Comparison of ENCODE assay signal across 17 cellular contexts in the genomic region with DNA sequence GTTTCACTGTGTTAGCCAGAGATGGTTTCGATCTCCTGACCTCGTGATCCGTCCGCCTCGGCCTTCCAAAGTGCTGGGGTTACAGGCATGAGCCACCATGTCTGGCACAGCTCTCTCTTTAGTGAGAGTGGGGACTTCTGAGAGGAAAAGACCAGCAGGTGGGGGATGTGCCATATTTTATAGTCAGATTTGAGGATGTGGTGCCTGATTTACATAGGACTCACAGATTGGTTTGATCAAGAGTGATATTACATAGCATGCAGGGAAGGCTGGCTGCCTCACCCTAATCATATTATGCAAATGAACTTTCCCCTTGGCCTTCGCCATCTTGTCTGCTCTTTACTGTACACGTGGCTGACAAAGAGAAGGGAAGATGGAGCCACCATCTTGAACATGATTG. TPM values are rescaled to one million over a fixed set of nuclear protein-coding genes. Genes with fewer than 3 reads are reported as not detected.
A peak's percentile ranks its signal among the peaks of the same experiment; 100 is the strongest.
DNase-seq lines count a peak whose midpoint lies in the region; ATAC-seq, FAIRE-seq and TF ChIP-seq lines count a peak whose summit lies in the region.
"Had no signal": no experiment of that assay in that cellular context is flagged by ENCODE, and none has a peak within 500 bp of the region (broad histone marks: within the 10 kb centered on the region; RNA-seq: fewer than 3 reads in every experiment).

No MANE protein-coding gene starts in this region.

- no peak overlapping the region for H3K4me2 ChIP-seq in K562 (ENCODE audit: insufficient read depth, low read length)
- H3K4me2 ChIP-seq: BLaER1 had no signal

- intact Hi-C loops in K562 (cut with micrococcal nuclease) = no loop called here

- no peaks in the 10 kb centered on the region for H4K20me1 ChIP-seq in K562 (replicated peaks; ENCODE audit: control insufficient read depth, insufficient read depth, low read length)
- H4K20me1 ChIP-seq: BLaER1 had no signal

- TF ChIP-seq CTCF in K562 (IDR thresholded peaks at IDR 0.05 in 2 of 3, conservative IDR thresholded peaks at IDR 0.05 in 1 of 3; ENCODE audit: insufficient read depth in 2 of 3, low read depth in 1 of 3, low read length in 3 of 3) = no peak

- no peak for TF ChIP-seq EP300 in K562 (IDR thresholded peaks at IDR 0.05; ENCODE audit: low read length)

- POLR2A ChIA-PET in K562 (lab: Yijun Ruan, JAX) = no interaction called here

- in situ Hi-C loops in K562 (cut with MboI) = no loop called here

- no peaks in the 10 kb centered on the region for H3K9me1 ChIP-seq in K562 (ENCODE audit: control insufficient read depth, insufficient read depth, low read length)

- no peak overlapping the region for H3K9ac ChIP-seq in K562 (ENCODE audit: insufficient read depth in 1 of 2, low read depth in 2 of 2, low read length in 2 of 2)
- H3K9ac ChIP-seq: BLaER1 had no signal

- no peak for ATAC-seq in K562
- no peak for ATAC-seq in GM18520 (IDR thresholded peaks at IDR 0.05; ENCODE audit: unreplicated experiment)

- peaks cover 8% of the 10 kb centered on the region; the same call in 1 of the 2 replicates for H3K9me3 ChIP-seq in K562 (replicated peaks; ENCODE audit: control insufficient read depth, insufficient read depth, low read depth, low read length)

- WGBS in K562 (ENCODE audit: insufficient coverage, low coverage, missing lambda C conversion rate) = 34% methylated on average over 7 of the region's 7 CpGs

- CTCF ChIA-PET in K562 (lab: Yijun Ruan, JAX; ENCODE audit: low intra/inter-chr PET ratio) = no interaction called here

- no TSS peak for BruUV-seq in K562 (replicated peaks; lab: Mats Ljungman, UMichigan)

- H3K79me2 ChIP-seq in K562 (ENCODE audit: control insufficient read depth, insufficient read depth, low read length) = no peaks in the 10 kb centered on the region

- no peaks in the 10 kb centered on the region for H3K4me1 ChIP-seq in K562 (replicated peaks in 1 of 2; ENCODE audit: control insufficient read depth in 2 of 2, insufficient read depth in 2 of 2, low read length in 2 of 2)
- H3K4me1 ChIP-seq: BLaER1, HAP-1 had no signal

- peak; percentile 48 for DNase-seq in NCI-H82 (lab: John Stamatoyannopoulos, UW)
- no peak for DNase-seq in NCI-H82 treated with DMSO at 0.1 percent for 48 hours (lab: John Stamatoyannopoulos, UW; ENCODE audit: unreplicated experiment)
- peak; percentile 25 to 57 for DNase-seq in NCI-H526 (lab: John Stamatoyannopoulos, UW)
- no peak for DNase-seq in K562 (ENCODE audit: extremely low read depth in 1 of 4, low spot score in 3 of 4)
- no peak for DNase-seq in T-helper 2 cell
- DNase-seq in AG08395 (ENCODE audit: low spot score) = no peak
- DNase-seq: AML-193; CD8-positive, alpha-beta memory T cell; DMS53; GF-D8; HFFc6 had no signal

- 0 out of 2 replicates have a peak overlapping the region, but pooled peaks have one; percentile 45 for H2AFZ ChIP-seq in K562 (ENCODE audit: low read depth, low read length)

- FAIRE-seq in K562 (lab: Jason Lieb, UNC) = no peak
- FAIRE-seq: H1, HTR-8/SVneo had no signal

- H3K27me3 ChIP-seq in K562 (ENCODE audit: control insufficient read depth in 2 of 2, insufficient read depth in 2 of 2, low read length in 2 of 2) = no peaks in the 10 kb centered on the region
- H3K27me3 ChIP-seq: BLaER1 had no signal

- TF ChIP-seq POLR2A in K562 (conservative IDR thresholded peaks at IDR 0.05) = no peak

- H3K27ac ChIP-seq in K562 (ENCODE audit: extremely low read depth, low read depth, low read length) = no peak overlapping the region
- H3K27ac ChIP-seq: 22Rv1, BLaER1 had no signal

- TF ChIP-seq RAD21 in K562 (CRISPR knock-in tag; conservative IDR thresholded peaks at IDR 0.05 in 1 of 2, IDR thresholded peaks at IDR 0.05 in 1 of 2) = no peak

- H3K4me3 ChIP-seq in K562 = no peak overlapping the region
- H3K4me3 ChIP-seq: BLaER1, HAP-1 had no signal

- no peaks in the 10 kb centered on the region for H3K36me3 ChIP-seq in K562 (ENCODE audit: control insufficient read depth, insufficient read depth, low read length)
- H3K36me3 ChIP-seq: BLaER1, HAP-1 had no signal

RNA-seq across cellular contexts. Expression of gene MAPK3, which starts 28.1 kb away (rescaled TPM):
- total RNA-seq in K562 (2011; cell fraction: chromatin; rRNA removed; ENCODE audit: low replicate concordance) = 34.1 and 84.8 TPM in 2 replicates
- total RNA-seq in K562 (2011; cell fraction: nucleolus; rRNA removed) = 44.0 and 46.2 TPM in 2 replicates
- 36.1 and 36.9 TPM in 2 replicates for total RNA-seq in K562 (2011; cell fraction: nucleoplasm; rRNA removed)
- total RNA-seq in K562 (2014; rRNA removed) = 15.7 and 38.0 TPM in 2 replicates
- total RNA-seq in K562 (2014; rRNA removed; fragmentation: Illumina TruSeq; extraction: Trizol) = 11.3 and 12.0 TPM in 2 replicates
- 13.3 and 13.9 TPM in 2 replicates for total RNA-seq in K562 (2015; rRNA removed; fragmentation: Illumina TruSeq; extraction: Trizol)
- 41.2 and 44.5 TPM in 2 replicates for total RNA-seq in K562 (2021)
- 44.0 and 70.0 TPM in 2 replicates for polyA plus RNA-seq in K562 (2011; rRNA removed)
- polyA plus RNA-seq in K562 (2011; cell fraction: cytosol; rRNA removed) = 59.6 and 73.9 TPM in 2 replicates
- polyA plus RNA-seq in K562 (2011; cell fraction: nucleus; rRNA removed) = 91.3 and 92.1 TPM in 2 replicates
- 36.1 and 53.3 TPM in 2 replicates for polyA plus RNA-seq in K562 (2012)
- 46.6 and 55.3 TPM in 2 replicates for polyA plus RNA-seq in K562 (2014; fragmentation: Illumina TruSeq; extraction: Trizol)
- polyA plus RNA-seq in K562 (2014; fragmentation: Nextera tagmentation; extraction: Ambion mirVana) = 1 to 10 TPM; 1.0 to 1.9 TPM
- polyA plus RNA-seq in K562 (2014; rRNA removed) = 23.4 and 33.8 TPM in 2 replicates
- polyA minus RNA-seq in K562 (2011; rRNA and poly(A)+ RNA removed) = 12.3 and 13.1 TPM in 2 replicates
- 12.5 and 21.2 TPM in 2 replicates for polyA minus RNA-seq in K562 (2011; cell fraction: cytosol; rRNA and poly(A)+ RNA removed)
- polyA minus RNA-seq in K562 (2011; cell fraction: nucleus; rRNA and poly(A)+ RNA removed) = 10.9 and 17.3 TPM in 2 replicates

RNA-seq across cellular contexts. Expression of gene CORO1A, which starts 32.3 kb away (rescaled TPM):
- total RNA-seq in K562 (2011; cell fraction: chromatin; rRNA removed; ENCODE audit: low replicate concordance) = 1.4 and 6.7 TPM in 2 replicates
- 4.3 and 5.3 TPM in 2 replicates for total RNA-seq in K562 (2011; cell fraction: nucleolus; rRNA removed)
- 1.7 and 3.4 TPM in 2 replicates for total RNA-seq in K562 (2011; cell fraction: nucleoplasm; rRNA removed)
- total RNA-seq in K562 (2014; rRNA removed) (7.6 and 7.8 TPM in 2 replicates), K562 (2014; rRNA removed; fragmentation: Illumina TruSeq; extraction: Trizol) (1.3 and 2.2 TPM in 2 replicates), K562 (2015; rRNA removed; fragmentation: Illumina TruSeq; extraction: Trizol) (17.4 and 18.5 TPM in 2 replicates), K562 (2021) (17.8 and 21.1 TPM in 2 replicates)
- polyA plus RNA-seq in K562 (2011; rRNA removed) (6.8 and 23.9 TPM in 2 replicates), K562 (2014; fragmentation: Illumina TruSeq; extraction: Trizol) (8.3 and 14.3 TPM in 2 replicates), K562 (2014; fragmentation: Nextera tagmentation; extraction: Ambion mirVana) (under 1 TPM; 0.22 to 0.31 TPM), K562 (2014; rRNA removed) (19.1 and 23.8 TPM in 2 replicates)
- 21.5 and 33.0 TPM in 2 replicates for polyA plus RNA-seq in K562 (2011; cell fraction: cytosol; rRNA removed)
- 21.8 and 31.6 TPM in 2 replicates for polyA plus RNA-seq in K562 (2011; cell fraction: nucleus; rRNA removed)
- polyA plus RNA-seq in K562 (2012) = 10.2 and 42.2 TPM in 2 replicates
- polyA minus RNA-seq in K562 (2011; rRNA and poly(A)+ RNA removed) = 3.4 and 4.6 TPM in 2 replicates
- polyA minus RNA-seq in K562 (2011; cell fraction: cytosol; rRNA and poly(A)+ RNA removed) = 5.8 and 15.8 TPM in 2 replicates
- 2.6 and 7.7 TPM in 2 replicates for polyA minus RNA-seq in K562 (2011; cell fraction: nucleus; rRNA and poly(A)+ RNA removed)

RNA-seq across cellular contexts. Expression of gene GDPD3, which starts 37.8 kb away (rescaled TPM):
- total RNA-seq in K562 (2011; cell fraction: chromatin; rRNA removed; ENCODE audit: low replicate concordance) = 4.9 and 20.8 TPM in 2 replicates
- 8.7 and 14.0 TPM in 2 replicates for total RNA-seq in K562 (2011; cell fraction: nucleolus; rRNA removed)
- 7.3 and 8.0 TPM in 2 replicates for total RNA-seq in K562 (2011; cell fraction: nucleoplasm; rRNA removed)
- total RNA-seq in K562 (2014; rRNA removed) (0.90 and 0.91 TPM in 2 replicates), K562 (2014; rRNA removed; fragmentation: Illumina TruSeq; extraction: Trizol) (0.47 and 0.54 TPM in 2 replicates), K562 (2015; rRNA removed; fragmentation: Illumina TruSeq; extraction: Trizol) (1.1 TPM in 2 replicates), K562 (2021) (1.7 and 3.9 TPM in 2 replicates)
- polyA plus RNA-seq in K562 (2011; rRNA removed) (1.9 and 2.5 TPM in 2 replicates), K562 (2014; fragmentation: Illumina TruSeq; extraction: Trizol) (1.0 and 1.3 TPM in 2 replicates), K562 (2014; fragmentation: Nextera tagmentation; extraction: Ambion mirVana) (1 to 10 TPM in 1 of 2 experiments, under 1 TPM in 1; 0.51 to 1.4 TPM), K562 (2014; rRNA removed) (1.2 and 1.7 TPM in 2 replicates)
- polyA plus RNA-seq in K562 (2011; cell fraction: cytosol; rRNA removed) = 0.83 and 1.4 TPM in 2 replicates
- 14.1 and 18.8 TPM in 2 replicates for polyA plus RNA-seq in K562 (2011; cell fraction: nucleus; rRNA removed)
- polyA plus RNA-seq in K562 (2012) = 1.5 and 4.7 TPM in 2 replicates
- polyA minus RNA-seq in K562 (2011; rRNA and poly(A)+ RNA removed) = 0.18 and 0.53 TPM in 2 replicates
- 2.8 TPM in 1 of 2 replicates, not detected in the other for polyA minus RNA-seq in K562 (2011; cell fraction: cytosol; rRNA and poly(A)+ RNA removed)
- polyA minus RNA-seq in K562 (2011; cell fraction: nucleus; rRNA and poly(A)+ RNA removed) = 1.8 and 2.7 TPM in 2 replicates
- total RNA-seq: H1 had no signal
- polyA plus RNA-seq: CD8-positive, alpha-beta memory T cell had no signal

RNA-seq across cellular contexts. Expression of gene BOLA2B, which starts 42.4 kb away (rescaled TPM):
- total RNA-seq in K562 (2011; cell fraction: chromatin; rRNA removed; ENCODE audit: low replicate concordance) = 14.9 TPM in 1 of 2 replicates, not detected in the other
- total RNA-seq in K562 (2011; cell fraction: nucleolus; rRNA removed) = 14.7 and 26.2 TPM in 2 replicates
- total RNA-seq in K562 (2011; cell fraction: nucleoplasm; rRNA removed) = 4.7 and 6.4 TPM in 2 replicates
- 72.1 and 88.6 TPM in 2 replicates for total RNA-seq in K562 (2014; rRNA removed)
- 117 and 181 TPM in 2 replicates for total RNA-seq in K562 (2014; rRNA removed; fragmentation: Illumina TruSeq; extraction: Trizol)
- total RNA-seq in K562 (2015; rRNA removed; fragmentation: Illumina TruSeq; extraction: Trizol) = 200 and 209 TPM in 2 replicates
- total RNA-seq in K562 (2021) = 259 and 310 TPM in 2 replicates
- 43.9 and 49.0 TPM in 2 replicates for polyA plus RNA-seq in K562 (2011; rRNA removed)
- polyA plus RNA-seq in K562 (2011; cell fraction: cytosol; rRNA removed) = 390 and 438 TPM in 2 replicates
- polyA plus RNA-seq in K562 (2011; cell fraction: nucleus; rRNA removed) = 48.2 and 90.1 TPM in 2 replicates
- polyA plus RNA-seq in K562 (2012) = 150 and 359 TPM in 2 replicates
- polyA plus RNA-seq in K562 (2014; fragmentation: Illumina TruSeq; extraction: Trizol) = 87.3 and 150 TPM in 2 replicates
- 100 to 1,000 TPM; 158 to 195 TPM for polyA plus RNA-seq in K562 (2014; fragmentation: Nextera tagmentation; extraction: Ambion mirVana)
- 159 and 613 TPM in 2 replicates for polyA plus RNA-seq in K562 (2014; rRNA removed)
- 20.9 and 28.1 TPM in 2 replicates for polyA minus RNA-seq in K562 (2011; rRNA and poly(A)+ RNA removed)
- polyA minus RNA-seq in K562 (2011; cell fraction: cytosol; rRNA and poly(A)+ RNA removed) = 22.7 and 54.4 TPM in 2 replicates
- polyA minus RNA-seq in K562 (2011; cell fraction: nucleus; rRNA and poly(A)+ RNA removed) = 5.9 and 9.0 TPM in 2 replicates

RNA-seq across cellular contexts. Expression of gene SLX1A, which starts 42.6 kb away (rescaled TPM):
- 63.6 and 162 TPM in 2 replicates for total RNA-seq in K562 (2011; cell fraction: chromatin; rRNA removed; ENCODE audit: low replicate concordance)
- total RNA-seq in K562 (2011; cell fraction: nucleolus; rRNA removed) = 85.6 and 99.5 TPM in 2 replicates
- 74.1 and 87.1 TPM in 2 replicates for total RNA-seq in K562 (2011; cell fraction: nucleoplasm; rRNA removed)
- total RNA-seq in K562 (2014; rRNA removed) (72.3 and 86.5 TPM in 2 replicates), K562 (2014; rRNA removed; fragmentation: Illumina TruSeq; extraction: Trizol) (10.9 and 11.6 TPM in 2 replicates), K562 (2015; rRNA removed; fragmentation: Illumina TruSeq; extraction: Trizol) (18.4 and 21.0 TPM in 2 replicates), K562 (2021) (48.1 and 52.5 TPM in 2 replicates)
- polyA plus RNA-seq in K562 (2011; rRNA removed) (6.9 and 13.2 TPM in 2 replicates), K562 (2014; fragmentation: Illumina TruSeq; extraction: Trizol) (7.9 and 8.5 TPM in 2 replicates), K562 (2014; fragmentation: Nextera tagmentation; extraction: Ambion mirVana) (1 to 10 TPM; 2.3 to 2.5 TPM), K562 (2014; rRNA removed) (39.3 and 44.5 TPM in 2 replicates)
- 6.0 and 35.1 TPM in 2 replicates for polyA plus RNA-seq in K562 (2011; cell fraction: cytosol; rRNA removed)
- polyA plus RNA-seq in K562 (2011; cell fraction: nucleus; rRNA removed) = 35.2 and 63.9 TPM in 2 replicates
- polyA plus RNA-seq in K562 (2012) = 45.1 and 50.2 TPM in 2 replicates
- 4.6 and 6.6 TPM in 2 replicates for polyA minus RNA-seq in K562 (2011; rRNA and poly(A)+ RNA removed)
- 18.7 and 23.2 TPM in 2 replicates for polyA minus RNA-seq in K562 (2011; cell fraction: cytosol; rRNA and poly(A)+ RNA removed)
- polyA minus RNA-seq in K562 (2011; cell fraction: nucleus; rRNA and poly(A)+ RNA removed) = 19.8 and 21.0 TPM in 2 replicates

Comparison
In these comparisons a context has a peak if more than half of its experiments do, and no peak if none do; other contexts are left out.
1. DNase-seq: peak in NCI-H82 (single experiment) and NCI-H526 (2 of 2); none in NCI-H82 treated with DMSO at 0.1 percent for 48 hours (single experiment), K562 (0 of 4), T-helper 2 cell (0 of 5) and AG08395 (single experiment).